In the genomic region with DNA sequence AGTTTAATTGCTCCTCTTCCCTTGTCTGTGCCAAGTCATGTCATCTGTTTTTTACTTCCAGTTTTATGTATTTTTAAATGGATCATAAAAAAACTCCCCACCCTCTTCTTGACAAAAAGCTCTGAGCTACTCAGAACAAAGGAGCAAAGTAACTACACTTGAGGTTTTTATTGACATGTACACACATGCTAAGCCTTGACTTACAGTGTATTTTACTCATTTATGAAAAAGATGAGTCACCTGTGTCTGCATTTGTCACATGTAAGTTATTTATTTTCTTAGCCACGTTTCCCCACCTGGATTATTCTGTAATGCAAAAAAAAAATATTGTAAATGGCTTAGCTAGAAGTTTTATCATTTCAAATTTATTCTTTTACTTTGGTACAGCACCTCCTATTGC, we compare ENCODE assay signal across 14 cellular contexts.
"Had no signal": no experiment of that assay in that cellular context is flagged by ENCODE, and none has a peak within 500 bp of the region (broad histone marks: within the 10 kb centered on the region; RNA-seq: fewer than 3 reads in every experiment).

No MANE protein-coding gene starts in this region.

- H3K4me3 ChIP-seq: adrenal gland, dorsolateral prefrontal cortex, hepatocyte, left lung, right lobe of liver had no signal

- DNase-seq: activated CD4-positive, alpha-beta memory T cell treated with anti-CD3 and anti-CD28 coated beads for 36 hours; activated CD8-positive, alpha-beta memory T cell treated with anti-CD3 and anti-CD28 coated beads, Interleukin-2, amount 10 ng/mL, durations not matched to agents 7 days and 5 days; activated effector memory CD4-positive, alpha-beta T cell treated with Interleukin-2 at 50 U/mL for 16 hours; activated T-cell treated with anti-CD3 and anti-CD28 coated beads, Interleukin-2, amount 50 U/mL, for 24 hours; adrenal gland; dorsolateral prefrontal cortex; endodermal cell; kidney; left lung; natural killer cell; right lobe of liver; T-helper 9 cell had no signal

- ATAC-seq: activated CD4-positive, CD25-positive, alpha-beta regulatory T cell treated with anti-CD3 and anti-CD28 coated beads, Interleukin-2, amount 50 U/mL, for 24 hours; activated CD8-positive, alpha-beta memory T cell treated with anti-CD3 and anti-CD28 coated beads, Interleukin-2, amount 10 ng/mL, durations not matched to agents 7 days and 5 days; left lung; natural killer cell; right lobe of liver had no signal
